8 cellular contexts compared by ENCODE assay signal in the genomic region with DNA sequence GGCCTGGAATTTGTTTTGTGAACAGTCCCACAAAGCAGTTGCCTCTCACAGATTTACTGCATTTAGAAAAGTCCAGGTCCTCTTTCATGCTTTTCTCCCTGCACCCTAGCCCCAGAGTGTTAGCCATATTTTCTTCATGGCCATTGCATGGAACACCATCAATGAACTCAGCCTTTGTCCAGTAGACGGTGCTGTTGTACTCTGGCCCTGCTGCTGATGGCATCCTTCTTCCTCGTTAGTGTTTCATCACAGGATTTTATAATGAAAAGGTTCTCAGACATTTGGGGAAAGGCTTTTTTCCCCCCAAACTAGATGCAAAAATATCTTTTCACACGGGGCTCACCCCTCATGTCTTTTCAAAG.
DNase-seq lines count a peak whose midpoint lies in the region; ATAC-seq and TF ChIP-seq lines count a peak whose summit lies in the region.

No MANE protein-coding gene starts in this region.

- H3K4me1 ChIP-seq in GM23338 (ENCODE audit: insufficient read depth) (no peaks in the 10 kb centered on the region), mesenchymal stem cell (ENCODE audit: control insufficient read depth, insufficient read depth, low read depth, low read length) (no peaks in the 10 kb centered on the region)

- DNase-seq in ELR (ENCODE audit: low read depth) = peak; percentile 20
- peak; percentile 70 for DNase-seq in GM23338 (ENCODE audit: low spot score)
- DNase-seq in NCI-H1105 treated with DMSO at 0.1 percent for 48 hours (lab: John Stamatoyannopoulos, UW) = peak; percentile 76
- peak; percentile 32 for DNase-seq in SKM-1 (lab: John Stamatoyannopoulos, UW; ENCODE audit: unreplicated experiment)
- peak; percentile 52 for DNase-seq in choroid plexus epithelial cell (ENCODE audit: low read depth)
- peak; percentile 28 for DNase-seq in mesenchymal stem cell
- peak; percentile 50 for DNase-seq in ureter (ENCODE audit: low spot score)
- DNase-seq in activated CD4-positive, CD25-positive, alpha-beta regulatory T cell treated with anti-CD3 and anti-CD28 coated beads, Interleukin-2, amount 50 U/mL, for 72 hours = no peak

- H3K9me3 ChIP-seq in mesenchymal stem cell (ENCODE audit: control insufficient read depth, low read length) = no peaks in the 10 kb centered on the region

- no peaks in the 10 kb centered on the region for H3K9me2 ChIP-seq in GM23338 (ENCODE audit: insufficient read depth)

- peaks cover 7% of the 10 kb centered on the region for H3K4me1 Mint-ChIP-seq in GM23338

- no peaks in the 10 kb centered on the region for H3K9me3 Mint-ChIP-seq in GM23338

- H3K36me3 ChIP-seq in GM23338 (ENCODE audit: insufficient read depth) (no peaks in the 10 kb centered on the region), mesenchymal stem cell (ENCODE audit: control insufficient read depth in 1 of 2, insufficient read depth in 2 of 2, low read depth in 1 of 2, low read length in 2 of 2) (no peaks in the 10 kb centered on the region)

- no peak overlapping the region for H2AK5ac ChIP-seq in mesenchymal stem cell (ENCODE audit: low read length, severe bottlenecking)

- H3K18ac ChIP-seq in mesenchymal stem cell (ENCODE audit: low read depth in 1 of 2, low read length in 2 of 2) = no peak overlapping the region

- H3K23ac ChIP-seq in mesenchymal stem cell (ENCODE audit: low read length in 2 of 2) = no peak overlapping the region

- 36% methylated on average over 2 of the region's 3 CpGs for WGBS in mesenchymal stem cell

- TF ChIP-seq CTCF in GM23338 (conservative IDR thresholded peaks at IDR 0.05; ENCODE audit: low read depth in 2 of 2) = peak; percentile 96 to 99
- peak; percentile 81 for TF ChIP-seq CTCF in choroid plexus epithelial cell (conservative IDR thresholded peaks at IDR 0.05; ENCODE audit: low read depth, low read length)

- no peak overlapping the region for H2BK12ac ChIP-seq in mesenchymal stem cell (ENCODE audit: low read length in 2 of 2)

- H3F3A ChIP-seq in GM23338 (replicated peaks; ENCODE audit: low read depth) = no peaks in the 10 kb centered on the region

- H3K79me2 ChIP-seq in GM23338 (replicated peaks; ENCODE audit: insufficient read depth) = no peaks in the 10 kb centered on the region

- peak; percentile 97 for ATAC-seq in GM23338

- H4K91ac ChIP-seq in mesenchymal stem cell (ENCODE audit: low read length) = no peak overlapping the region

- no peak overlapping the region for H3K14ac ChIP-seq in mesenchymal stem cell (ENCODE audit: low read length in 2 of 2)

- H2BK120ac ChIP-seq in mesenchymal stem cell (ENCODE audit: low read depth, low read length) = no peak overlapping the region

- H3K27me3 Mint-ChIP-seq in GM23338 (ENCODE audit: insufficient read depth, low read depth, poor library complexity) = no peaks in the 10 kb centered on the region

- H2BK15ac ChIP-seq in mesenchymal stem cell (ENCODE audit: low read depth, poor library complexity, severe bottlenecking) = no peak overlapping the region

- no peaks in the 10 kb centered on the region for H3K79me1 ChIP-seq in mesenchymal stem cell (replicated peaks; ENCODE audit: low read length, poor library complexity, severe bottlenecking)

- H3K27ac ChIP-seq in GM23338 (ENCODE audit: low read depth) (no peak overlapping the region), mesenchymal stem cell (ENCODE audit: low read length, poor library complexity, severe bottlenecking) (no peak overlapping the region)

- H3K36me3 Mint-ChIP-seq in GM23338 (ENCODE audit: low read depth) = no peaks in the 10 kb centered on the region

- H3K4me3 ChIP-seq in GM23338 (no peak overlapping the region), choroid plexus epithelial cell (ENCODE audit: low read depth, low read length) (no peak overlapping the region), mesenchymal stem cell (ENCODE audit: insufficient read depth in 1 of 2, low read depth in 1 of 2, low read length in 2 of 2) (no peak overlapping the region)

- H3K9ac ChIP-seq in mesenchymal stem cell (ENCODE audit: low read length) = no peak overlapping the region

- H3K4me3 Mint-ChIP-seq in GM23338 = no peak overlapping the region

- peak overlapping the region; percentile 1; the same call in 1 of the 2 replicates for H2AFZ ChIP-seq in GM23338
- H2AFZ ChIP-seq in mesenchymal stem cell (ENCODE audit: low read depth, low read length) = no peak overlapping the region

- H3K4ac ChIP-seq in mesenchymal stem cell (ENCODE audit: low read depth in 1 of 2, low read length in 2 of 2) = no peak overlapping the region

- H4K8ac ChIP-seq in mesenchymal stem cell (ENCODE audit: low read length) = no peak overlapping the region

- H3K27me3 ChIP-seq in GM23338 (ENCODE audit: insufficient read depth) (no peaks in the 10 kb centered on the region), mesenchymal stem cell (ENCODE audit: control insufficient read depth in 1 of 2, insufficient read depth in 1 of 2, low read length in 2 of 2) (no peaks in the 10 kb centered on the region)

- H4K20me1 ChIP-seq in GM23338 (replicated peaks; ENCODE audit: insufficient read depth) = no peaks in the 10 kb centered on the region

- H2BK5ac ChIP-seq in mesenchymal stem cell (ENCODE audit: low read depth, low read length, poor library complexity, severe bottlenecking) = no peak overlapping the region

- H3K27ac Mint-ChIP-seq in GM23338 = no peak overlapping the region

- H3K4me2 ChIP-seq in GM23338 = no peak overlapping the region
- H3K4me2 ChIP-seq in mesenchymal stem cell (ENCODE audit: low read length, poor library complexity, severe bottlenecking) = no peak overlapping the region

TF ChIP-seq in GM23338, 12 proteins besides CTCF, POLR2A, EP300 and RAD21 (continues in another document):
- TF ChIP-seq POLR2AphosphoS5 (IDR thresholded peaks at IDR 0.05; ENCODE audit: low read depth) (no peak), ZNF462 (CRISPR knock-in tag; IDR thresholded peaks at IDR 0.05) (no peak), ZNF331 (CRISPR knock-in tag; IDR thresholded peaks at IDR 0.05; ENCODE audit: low read depth) (no peak)
